8 cellular contexts compared by ENCODE assay signal in the genomic region with DNA sequence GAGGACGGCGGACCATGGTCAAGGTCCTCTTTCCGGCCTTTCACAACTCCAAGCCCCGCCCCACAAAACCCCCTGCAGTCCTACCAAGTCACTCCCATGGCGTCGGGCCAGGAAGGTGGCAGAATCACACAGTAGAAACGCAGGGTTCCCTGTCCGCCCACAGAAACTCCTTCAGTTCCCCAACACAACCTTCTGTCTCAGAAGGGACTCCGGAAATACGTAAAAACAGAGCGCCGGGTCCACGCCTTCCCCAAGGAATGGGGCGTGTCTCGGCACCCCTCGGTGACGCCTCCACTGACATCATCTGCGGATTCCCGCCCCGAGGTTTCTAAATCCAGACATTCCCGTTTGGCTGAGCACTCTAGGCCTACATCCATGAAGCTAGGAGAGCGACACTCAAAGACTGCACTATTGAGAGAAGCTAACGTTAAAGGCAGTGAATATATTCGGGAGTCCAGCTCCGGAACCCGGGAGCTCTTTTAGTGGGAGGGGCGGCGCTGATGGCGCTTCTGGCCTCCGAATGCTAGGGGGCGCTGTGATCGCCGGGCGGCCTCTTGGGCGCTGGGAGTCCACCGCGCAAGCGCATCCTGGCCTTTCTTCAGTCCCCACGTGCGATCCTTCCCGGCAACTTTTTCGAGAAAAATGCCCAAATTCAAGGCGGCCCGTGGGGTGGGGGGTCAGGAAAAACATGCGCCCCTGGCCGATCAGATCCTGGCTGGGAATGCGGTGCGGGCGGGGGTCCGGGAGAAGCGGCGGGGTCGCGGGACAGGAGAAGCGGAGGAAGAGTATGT. TPM values are rescaled to one million over a fixed set of nuclear protein-coding genes. Genes with fewer than 3 reads are reported as not detected.
DNase-seq lines count a peak whose midpoint lies in the region; ATAC-seq, FAIRE-seq and TF ChIP-seq lines count a peak whose summit lies in the region.

A gene with protein sequence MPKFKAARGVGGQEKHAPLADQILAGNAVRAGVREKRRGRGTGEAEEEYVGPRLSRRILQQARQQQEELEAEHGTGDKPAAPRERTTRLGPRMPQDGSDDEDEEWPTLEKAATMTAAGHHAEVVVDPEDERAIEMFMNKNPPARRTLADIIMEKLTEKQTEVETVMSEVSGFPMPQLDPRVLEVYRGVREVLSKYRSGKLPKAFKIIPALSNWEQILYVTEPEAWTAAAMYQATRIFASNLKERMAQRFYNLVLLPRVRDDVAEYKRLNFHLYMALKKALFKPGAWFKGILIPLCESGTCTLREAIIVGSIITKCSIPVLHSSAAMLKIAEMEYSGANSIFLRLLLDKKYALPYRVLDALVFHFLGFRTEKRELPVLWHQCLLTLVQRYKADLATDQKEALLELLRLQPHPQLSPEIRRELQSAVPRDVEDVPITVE (plus strand): TSS at position 579 of the 791 bp plus-strand sequence. CDS start 64 bp downstream, at position 643.
A gene with protein sequence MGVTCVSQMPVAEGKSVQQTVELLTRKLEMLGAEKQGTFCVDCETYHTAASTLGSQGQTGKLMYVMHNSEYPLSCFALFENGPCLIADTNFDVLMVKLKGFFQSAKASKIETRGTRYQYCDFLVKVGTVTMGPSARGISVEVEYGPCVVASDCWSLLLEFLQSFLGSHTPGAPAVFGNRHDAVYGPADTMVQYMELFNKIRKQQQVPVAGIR (minus strand): TSS at position 219 of the 791 bp plus-strand sequence. CDS start 121 bp downstream, at position 98.

- H3K9me3 ChIP-seq in HUES48 (ENCODE audit: control insufficient read depth, insufficient read depth, low read length) (no peaks in the 10 kb centered on the region), NT2/D1 (ENCODE audit: insufficient read depth, low read length) (no peaks in the 10 kb centered on the region), endodermal cell (ENCODE audit: control insufficient read depth, low read length) (no peaks in the 10 kb centered on the region), mesodermal cell (ENCODE audit: control insufficient read depth, low read length) (no peaks in the 10 kb centered on the region)

- H3K27ac Mint-ChIP-seq in endodermal cell = peak within 1 kb of the TSS; percentile 100

- FAIRE-seq in D721Med (lab: Jason Lieb, UNC) = no peak

- H3K4me3 ChIP-seq in HUES48 (ENCODE audit: low read depth, low read length) = peak within 1 kb of the TSS; percentile 98
- H3K4me3 ChIP-seq in NT2/D1 (ENCODE audit: insufficient read length, low read depth) = peak within 1 kb of the TSS; percentile 96
- peak within 1 kb of the TSS; percentile 94 for H3K4me3 ChIP-seq in endodermal cell (ENCODE audit: low read length)
- H3K4me3 ChIP-seq in mesodermal cell (ENCODE audit: extremely low read depth, insufficient read depth, low read length, poor library complexity, severe bottlenecking) = peak within 1 kb of the TSS; percentile 80

- H3K4me3 Mint-ChIP-seq in endodermal cell = peak within 1 kb of the TSS; percentile 95

- TF ChIP-seq CTCF in D721Med (IDR thresholded peaks at IDR 0.05; ENCODE audit: insufficient read depth, missing control alignments) = peak; percentile 73
- TF ChIP-seq CTCF in endodermal cell (conservative IDR thresholded peaks at IDR 0.05) = peak; percentile 99

- H3K9ac ChIP-seq in HUES48 (ENCODE audit: low read depth, low read length) = peak within 1 kb of the TSS; percentile 98
- peak within 1 kb of the TSS; percentile 95 for H3K9ac ChIP-seq in NT2/D1 (ENCODE audit: insufficient read length, low read depth)
- H3K9ac ChIP-seq in endodermal cell (ENCODE audit: extremely low read depth, low read length, poor library complexity, severe bottlenecking) = peak within 1 kb of the TSS; percentile 98

- peak within 1 kb of the TSS; percentile 100 for H3K27ac ChIP-seq in HUES48 (ENCODE audit: low read depth, low read length)
- H3K27ac ChIP-seq in endodermal cell (ENCODE audit: low read depth, low read length) = peak within 1 kb of the TSS; percentile 99
- peak within 1 kb of the TSS; percentile 96 for H3K27ac ChIP-seq in mesodermal cell (ENCODE audit: low read depth, low read length, severe bottlenecking)

- peak; percentile 87 for ATAC-seq in GM21390 (IDR thresholded peaks at IDR 0.05; ENCODE audit: unreplicated experiment)

- peaks cover 34% of the 10 kb centered on the region for H3K36me3 Mint-ChIP-seq in endodermal cell (ENCODE audit: low read depth)

- no peaks in the 10 kb centered on the region for H3K27me3 ChIP-seq in HUES48 (ENCODE audit: control insufficient read depth, insufficient read depth, low read length)
- no peaks in the 10 kb centered on the region for H3K27me3 ChIP-seq in NT2/D1 (ENCODE audit: insufficient read depth, insufficient read length)
- no peaks in the 10 kb centered on the region for H3K27me3 ChIP-seq in endodermal cell (ENCODE audit: control insufficient read depth, insufficient read depth, low read length, poor library complexity, severe bottlenecking)

- peaks cover 19% of the 10 kb centered on the region for H3K4me1 Mint-ChIP-seq in endodermal cell

- WGBS in endodermal cell (ENCODE audit: insufficient coverage in 1 of 2, insufficient read length in 1 of 2), 2 experiments = 0% methylated on average over 33 to 55 of the region's 55 CpGs
- 0 to 1% methylated on average over 45 to 52 of the region's 55 CpGs for WGBS in mesodermal cell (ENCODE audit: insufficient coverage in 2 of 2), 2 experiments

- peak; percentile 90 for DNase-seq in D721Med (ENCODE audit: insufficient read length, low spot score)
- peak; percentile 83 for DNase-seq in NT2/D1 (ENCODE audit: low read depth, low spot score)
- DNase-seq in activated CD8-positive, alpha-beta memory T cell treated with anti-CD3 and anti-CD28 coated beads, Interleukin-2, amount 50 U/mL, for 1 hour (ENCODE audit: extremely low read depth) = peak; percentile 81
- DNase-seq in endodermal cell = peak; percentile 98
- DNase-seq in stimulated activated CD8-positive, alpha-beta memory T cell treated with anti-CD3 and anti-CD28 coated beads, Interleukin-15, amount 100 ng/mL, for 4 hours (ENCODE audit: low read depth in 2 of 2) = peak; percentile 88 to 90

- H3K27me3 Mint-ChIP-seq in endodermal cell (ENCODE audit: insufficient read depth) = no peaks in the 10 kb centered on the region

- H3K4me1 ChIP-seq in HUES48 (ENCODE audit: control insufficient read depth, insufficient read depth, low read length) (peaks cover 8% of the 10 kb centered on the region), NT2/D1 (ENCODE audit: insufficient read depth, insufficient read length) (peaks cover 3% of the 10 kb centered on the region), endodermal cell (ENCODE audit: control insufficient read depth, insufficient read depth, low read length) (peaks cover 8% of the 10 kb centered on the region), mesodermal cell (ENCODE audit: control insufficient read depth, insufficient read depth, low read length, poor library complexity, severe bottlenecking) (peaks cover 30% of the 10 kb centered on the region)

- peaks cover 35% of the 10 kb centered on the region for H3K36me3 ChIP-seq in HUES48 (ENCODE audit: control insufficient read depth, insufficient read depth, low read length)
- H3K36me3 ChIP-seq in NT2/D1 (ENCODE audit: insufficient read depth, insufficient read length, low read length) = peaks cover 42% of the 10 kb centered on the region
- peaks cover 16% of the 10 kb centered on the region for H3K36me3 ChIP-seq in endodermal cell (ENCODE audit: control insufficient read depth, insufficient read depth, low read length)
- peaks cover 41% of the 10 kb centered on the region for H3K36me3 ChIP-seq in mesodermal cell (ENCODE audit: control insufficient read depth, insufficient read depth, low read length)

- no peaks in the 10 kb centered on the region for H3K9me3 Mint-ChIP-seq in endodermal cell

RNA-seq across cellular contexts. Expression of the first gene that starts in this region (rescaled TPM):
- 10 to 100 TPM; 29.4 to 36.3 TPM for total RNA-seq in endodermal cell
- polyA plus RNA-seq in endodermal cell (2013, experiment 1 of 2) = 35.8 TPM
- polyA plus RNA-seq in endodermal cell (2013, experiment 2 of 2) = 29.1 TPM
- 27.3 TPM for polyA plus RNA-seq in mesodermal cell (2013, experiment 1 of 2)
- 23.9 TPM for polyA plus RNA-seq in mesodermal cell (2013, experiment 2 of 2)

RNA-seq across cellular contexts. Expression of the second gene that starts in this region (rescaled TPM):
- total RNA-seq in endodermal cell = 10 to 100 TPM; 27.4 to 38.4 TPM
- polyA plus RNA-seq in endodermal cell (2013, experiment 1 of 2) = 24.3 TPM
- 22.4 TPM for polyA plus RNA-seq in endodermal cell (2013, experiment 2 of 2)
- 23.0 TPM for polyA plus RNA-seq in mesodermal cell (2013, experiment 1 of 2)
- polyA plus RNA-seq in mesodermal cell (2013, experiment 2 of 2) = 20.1 TPM

Comparison
In these comparisons a context has a peak if more than half of its experiments do, and no peak if none do; other contexts are left out.
1. Peak in every context shown above with its lines: DNase-seq, ATAC-seq, H3K4me3 ChIP-seq and H3K27ac ChIP-seq.